ENCODE assay signal across 20 cellular contexts in the genomic region with DNA sequence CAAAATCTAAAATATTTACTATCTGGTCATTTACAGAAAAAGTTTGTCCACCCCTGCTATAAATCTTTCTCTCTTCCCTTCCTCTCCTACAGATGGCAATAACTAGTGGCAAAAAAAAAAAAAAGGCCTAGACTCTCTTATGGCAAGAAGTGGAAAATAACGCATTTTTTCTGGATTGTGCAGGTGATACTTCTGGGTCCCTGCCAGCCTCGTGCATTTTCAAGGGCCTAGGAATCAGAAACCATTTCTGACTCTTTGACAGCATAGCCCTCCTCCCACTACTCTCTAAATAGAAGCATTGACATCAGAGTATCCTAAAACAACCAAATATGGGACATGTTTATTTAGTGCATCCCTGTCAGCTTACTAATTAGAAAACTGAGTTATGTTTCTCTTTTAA.
DNase-seq lines count a peak whose midpoint lies in the region; ATAC-seq lines count a peak whose summit lies in the region.
"Had no signal": no experiment of that assay in that cellular context is flagged by ENCODE, and none has a peak within 500 bp of the region (broad histone marks: within the 10 kb centered on the region; RNA-seq: fewer than 3 reads in every experiment).

No MANE protein-coding gene starts in this region.

- no peak overlapping the region for H2AFZ ChIP-seq in mesenchymal stem cell (ENCODE audit: low read depth, low read length)

- H3K9me3 ChIP-seq in mesenchymal stem cell (ENCODE audit: control insufficient read depth, low read length): no peaks in the 10 kb centered on the region
- H3K9me3 ChIP-seq: gastroesophageal sphincter, prostate gland, stomach, tibial nerve had no signal

- H3K14ac ChIP-seq in mesenchymal stem cell (ENCODE audit: low read length in 2 of 2): no peak overlapping the region

- no peak overlapping the region for H3K4me3 ChIP-seq in mesenchymal stem cell (ENCODE audit: insufficient read depth in 1 of 2, low read depth in 1 of 2, low read length in 2 of 2)
- H3K4me3 ChIP-seq: gastroesophageal sphincter, prostate gland, stomach, tibial nerve had no signal

- no peak overlapping the region for H3K4me2 ChIP-seq in mesenchymal stem cell (ENCODE audit: low read length, poor library complexity, severe bottlenecking)

- ATAC-seq in GM21717 (IDR thresholded peaks at IDR 0.05; ENCODE audit: unreplicated experiment): no peak
- ATAC-seq: activated naive CD4-positive, alpha-beta T cell treated with anti-CD3 and anti-CD28 coated beads, Interleukin-2, amount 50 U/mL, for 72 hours; gastroesophageal sphincter had no signal

- no peak overlapping the region for H2BK12ac ChIP-seq in mesenchymal stem cell (ENCODE audit: low read length in 2 of 2)

- H4K91ac ChIP-seq in mesenchymal stem cell (ENCODE audit: low read length): no peak overlapping the region

- no peaks in the 10 kb centered on the region for H3K36me3 ChIP-seq in mesenchymal stem cell (ENCODE audit: control insufficient read depth in 1 of 2, insufficient read depth in 2 of 2, low read depth in 1 of 2, low read length in 2 of 2)
- H3K36me3 ChIP-seq: gastroesophageal sphincter, prostate gland, stomach, tibial nerve had no signal

- H2BK15ac ChIP-seq in mesenchymal stem cell (ENCODE audit: low read depth, poor library complexity, severe bottlenecking): no peak overlapping the region

- H3K4ac ChIP-seq in mesenchymal stem cell (ENCODE audit: low read depth in 1 of 2, low read length in 2 of 2): no peak overlapping the region

- peak; percentile 96 for DNase-seq in DMS53 (lab: John Stamatoyannopoulos, UW)
- DNase-seq in NCI-H1092 (lab: John Stamatoyannopoulos, UW): peak; percentile 53
- peak; percentile 86 for DNase-seq in NCI-H345 (lab: John Stamatoyannopoulos, UW)
- peak; percentile 93 for DNase-seq in SHP77 treated with DMSO at 0.1 percent for 48 hours (lab: John Stamatoyannopoulos, UW)
- DNase-seq in mesenchymal stem cell: no peak
- no peak for DNase-seq in stimulated activated CD4-positive, alpha-beta T cell treated with anti-CD3 and anti-CD28 coated beads, Interleukin-12 subunit alpha, Interleukin-12 subunit beta, amount 100 ng/mL, for 4 hours
- DNase-seq: activated CD4-positive, alpha-beta T cell treated with anti-CD3 and anti-CD28 coated beads, Interleukin-2, amount 50 U/mL, for 1 hour; anterior cingulate cortex; caudate nucleus; CD4-positive, CD25-positive, alpha-beta regulatory T cell; DMS79 treated with DMSO at 0.1 percent for 48 hours; hippocampal formation; immature natural killer cell; stomach had no signal

- H3K4me1 ChIP-seq in mesenchymal stem cell (ENCODE audit: control insufficient read depth, insufficient read depth, low read depth, low read length): no peaks in the 10 kb centered on the region
- H3K4me1 ChIP-seq: prostate gland, stomach had no signal

- no peak overlapping the region for H3K23ac ChIP-seq in mesenchymal stem cell (ENCODE audit: low read length in 2 of 2)

- no peak overlapping the region for H3K18ac ChIP-seq in mesenchymal stem cell (ENCODE audit: low read depth in 1 of 2, low read length in 2 of 2)

- H3K79me1 ChIP-seq in mesenchymal stem cell (replicated peaks; ENCODE audit: low read length, poor library complexity, severe bottlenecking): no peaks in the 10 kb centered on the region

- H2AK5ac ChIP-seq in mesenchymal stem cell (ENCODE audit: low read length, severe bottlenecking): no peak overlapping the region

- H2BK5ac ChIP-seq in mesenchymal stem cell (ENCODE audit: low read depth, low read length, poor library complexity, severe bottlenecking): no peak overlapping the region

- no peaks in the 10 kb centered on the region for H3K27me3 ChIP-seq in mesenchymal stem cell (ENCODE audit: control insufficient read depth in 1 of 2, insufficient read depth in 1 of 2, low read length in 2 of 2)
- H3K27me3 ChIP-seq: gastroesophageal sphincter, stomach, tibial nerve had no signal

- H4K8ac ChIP-seq in mesenchymal stem cell (ENCODE audit: low read length): no peak overlapping the region

- no peak overlapping the region for H3K9ac ChIP-seq in mesenchymal stem cell (ENCODE audit: low read length)

- H3K27ac ChIP-seq in mesenchymal stem cell (ENCODE audit: low read length, poor library complexity, severe bottlenecking): no peak overlapping the region
- H3K27ac ChIP-seq: prostate gland, RWPE1, stomach, tibial nerve had no signal

- WGBS in mesenchymal stem cell: 43% methylated on average over 2 of the region's 2 CpGs

- H2BK120ac ChIP-seq in mesenchymal stem cell (ENCODE audit: low read depth, low read length): no peak overlapping the region

Comparison
In these comparisons a context has a peak if more than half of its experiments do, and no peak if none do; other contexts are left out.
1. DNase-seq: peak in DMS53 (single experiment), NCI-H1092 (single experiment), NCI-H345 (single experiment) and SHP77 treated with DMSO at 0.1 percent for 48 hours (single experiment); none in mesenchymal stem cell (single experiment) and stimulated activated CD4-positive, alpha-beta T cell treated with anti-CD3 and anti-CD28 coated beads, Interleukin-12 subunit alpha, Interleukin-12 subunit beta, amount 100 ng/mL, for 4 hours (single experiment).